Comparison of ENCODE assay signal across 8 cellular contexts in genomic region chr14:60349663-60350365, GRCh38.
DNase-seq lines count a peak whose midpoint lies in the region; ATAC-seq and TF ChIP-seq lines count a peak whose summit lies in the region.

No MANE protein-coding gene starts in this region.

- no peak overlapping the region for H3K27ac ChIP-seq in cardiac muscle cell

- H3K4me1 ChIP-seq in cardiac muscle cell (ENCODE audit: low read depth): peaks cover 13% of the 10 kb centered on the region

- no peak overlapping the region for H3K27ac Mint-ChIP-seq in WTC11

- CTCF ChIA-PET in WTC11 (lab: Charles Lee): interaction anchor here (0.6 to 3.4 kb wide), 40 partner anchors 9 to 298 kb away, joined by 3 to 47 read pairs (median 4); partner anchors contain the start of genes C14orf39, PPM1A and SIX6

- H3K36me3 ChIP-seq in cardiac muscle cell: no peaks in the 10 kb centered on the region

- H3K4me3 ChIP-seq in HFF-Myc (replicated peaks; ENCODE audit: low read depth, low read length) (no peak overlapping the region), cardiac muscle cell (peak overlapping the region; percentile 10)

- peaks cover 58% of the 10 kb centered on the region for H3K4me1 Mint-ChIP-seq in WTC11

- no peaks in the 10 kb centered on the region for H3K36me3 Mint-ChIP-seq in WTC11

- TF ChIP-seq CTCF in HFF-Myc (IDR thresholded peaks at IDR 0.05; ENCODE audit: low read depth, low read length, missing control alignments): peak; percentile 56
- TF ChIP-seq CTCF in WTC11 (IDR thresholded peaks at IDR 0.05): peak; percentile 75
- peak; percentile 64 for TF ChIP-seq CTCF in cardiac muscle cell (IDR thresholded peaks at IDR 0.05; ENCODE audit: low read depth, low read length)

- ATAC-seq in WTC11: peak; percentile 79
- ATAC-seq in HG03097 (IDR thresholded peaks at IDR 0.05; ENCODE audit: low FRiP score, unreplicated experiment): no peak

- H3K9me3 ChIP-seq in cardiac muscle cell (ENCODE audit: low read depth): no peaks in the 10 kb centered on the region

- peak; percentile 31 for DNase-seq in stimulated activated CD4-positive, alpha-beta T cell treated with anti-CD3 and anti-CD28 coated beads, Interleukin-4, amount 100 ng/mL, for 24 hours
- DNase-seq in stimulated activated CD4-positive, alpha-beta T cell treated with anti-CD3 and anti-CD28 coated beads, Interleukin-4, amount 100 ng/mL, for 1 hour: no peak
- DNase-seq in HFF-Myc (ENCODE audit: extremely low read depth, low read depth): no peak
- peak; percentile 71 for DNase-seq in NCI-H2029 treated with DMSO at 0.1 percent for 48 hours (lab: John Stamatoyannopoulos, UW)
- peak; percentile 22 for DNase-seq in WTC11 (ENCODE audit: low spot score)
- DNase-seq in cardiac muscle cell (ENCODE audit: low read depth in 1 of 2, low spot score in 1 of 2): peak; percentile 67 to 70
- DNase-seq in putamen (ENCODE audit: low spot score): peak; percentile 19

- H3K27me3 ChIP-seq in cardiac muscle cell: no peaks in the 10 kb centered on the region

- POLR2A ChIA-PET in WTC11 (lab: Charles Lee): interaction anchor here (0.9 to 1.5 kb wide), 2 partner anchors 22 to 102 kb away, joined by 3 to 4 read pairs; no protein-coding TSS in a partner anchor

- peak overlapping the region; percentile 44 for H3K4me3 Mint-ChIP-seq in WTC11

- H3K9me3 Mint-ChIP-seq in WTC11: no peaks in the 10 kb centered on the region

- H3K27me3 Mint-ChIP-seq in WTC11 (ENCODE audit: low read depth): no peaks in the 10 kb centered on the region; the same call in 1 of the 2 replicates

TF ChIP-seq in WTC11, 78 proteins besides CTCF, POLR2A, EP300 and RAD21:
- no peak for TF ChIP-seq MXD4 (CRISPR knock-in tag; IDR thresholded peaks at IDR 0.05; ENCODE audit: borderline replicate concordance)
- TF ChIP-seq, protein P1, sequence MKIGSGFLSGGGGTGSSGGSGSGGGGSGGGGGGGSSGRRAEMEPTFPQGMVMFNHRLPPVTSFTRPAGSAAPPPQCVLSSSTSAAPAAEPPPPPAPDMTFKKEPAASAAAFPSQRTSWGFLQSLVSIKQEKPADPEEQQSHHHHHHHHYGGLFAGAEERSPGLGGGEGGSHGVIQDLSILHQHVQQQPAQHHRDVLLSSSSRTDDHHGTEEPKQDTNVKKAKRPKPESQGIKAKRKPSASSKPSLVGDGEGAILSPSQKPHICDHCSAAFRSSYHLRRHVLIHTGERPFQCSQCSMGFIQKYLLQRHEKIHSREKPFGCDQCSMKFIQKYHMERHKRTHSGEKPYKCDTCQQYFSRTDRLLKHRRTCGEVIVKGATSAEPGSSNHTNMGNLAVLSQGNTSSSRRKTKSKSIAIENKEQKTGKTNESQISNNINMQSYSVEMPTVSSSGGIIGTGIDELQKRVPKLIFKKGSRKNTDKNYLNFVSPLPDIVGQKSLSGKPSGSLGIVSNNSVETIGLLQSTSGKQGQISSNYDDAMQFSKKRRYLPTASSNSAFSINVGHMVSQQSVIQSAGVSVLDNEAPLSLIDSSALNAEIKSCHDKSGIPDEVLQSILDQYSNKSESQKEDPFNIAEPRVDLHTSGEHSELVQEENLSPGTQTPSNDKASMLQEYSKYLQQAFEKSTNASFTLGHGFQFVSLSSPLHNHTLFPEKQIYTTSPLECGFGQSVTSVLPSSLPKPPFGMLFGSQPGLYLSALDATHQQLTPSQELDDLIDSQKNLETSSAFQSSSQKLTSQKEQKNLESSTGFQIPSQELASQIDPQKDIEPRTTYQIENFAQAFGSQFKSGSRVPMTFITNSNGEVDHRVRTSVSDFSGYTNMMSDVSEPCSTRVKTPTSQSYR (CRISPR knock-in tag; IDR thresholded peaks at IDR 0.05): no peak
- no peak for TF ChIP-seq PREB (CRISPR knock-in tag; IDR thresholded peaks at IDR 0.05; ENCODE audit: borderline replicate concordance)
- no peak for TF ChIP-seq PRRX2 (CRISPR knock-in tag; IDR thresholded peaks at IDR 0.05)
- TF ChIP-seq, protein P2, sequence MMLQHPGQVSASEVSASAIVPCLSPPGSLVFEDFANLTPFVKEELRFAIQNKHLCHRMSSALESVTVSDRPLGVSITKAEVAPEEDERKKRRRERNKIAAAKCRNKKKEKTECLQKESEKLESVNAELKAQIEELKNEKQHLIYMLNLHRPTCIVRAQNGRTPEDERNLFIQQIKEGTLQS (CRISPR knock-in tag; conservative IDR thresholded peaks at IDR 0.05): no peak
- no peak for TF ChIP-seq NFYB (CRISPR knock-in tag; conservative IDR thresholded peaks at IDR 0.05; ENCODE audit: low read depth)
- no peak for TF ChIP-seq CDX4 (CRISPR knock-in tag; IDR thresholded peaks at IDR 0.05; ENCODE audit: borderline replicate concordance)
- TF ChIP-seq, protein P3, sequence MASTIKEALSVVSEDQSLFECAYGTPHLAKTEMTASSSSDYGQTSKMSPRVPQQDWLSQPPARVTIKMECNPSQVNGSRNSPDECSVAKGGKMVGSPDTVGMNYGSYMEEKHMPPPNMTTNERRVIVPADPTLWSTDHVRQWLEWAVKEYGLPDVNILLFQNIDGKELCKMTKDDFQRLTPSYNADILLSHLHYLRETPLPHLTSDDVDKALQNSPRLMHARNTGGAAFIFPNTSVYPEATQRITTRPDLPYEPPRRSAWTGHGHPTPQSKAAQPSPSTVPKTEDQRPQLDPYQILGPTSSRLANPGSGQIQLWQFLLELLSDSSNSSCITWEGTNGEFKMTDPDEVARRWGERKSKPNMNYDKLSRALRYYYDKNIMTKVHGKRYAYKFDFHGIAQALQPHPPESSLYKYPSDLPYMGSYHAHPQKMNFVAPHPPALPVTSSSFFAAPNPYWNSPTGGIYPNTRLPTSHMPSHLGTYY (CRISPR knock-in tag; IDR thresholded peaks at IDR 0.05): no peak
- TF ChIP-seq, protein P4, sequence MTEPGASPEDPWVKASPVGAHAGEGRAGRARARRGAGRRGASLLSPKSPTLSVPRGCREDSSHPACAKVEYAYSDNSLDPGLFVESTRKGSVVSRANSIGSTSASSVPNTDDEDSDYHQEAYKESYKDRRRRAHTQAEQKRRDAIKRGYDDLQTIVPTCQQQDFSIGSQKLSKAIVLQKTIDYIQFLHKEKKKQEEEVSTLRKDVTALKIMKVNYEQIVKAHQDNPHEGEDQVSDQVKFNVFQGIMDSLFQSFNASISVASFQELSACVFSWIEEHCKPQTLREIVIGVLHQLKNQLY (CRISPR knock-in tag; IDR thresholded peaks at IDR 0.05): no peak
- TF ChIP-seq OVOL2 (CRISPR knock-in tag; IDR thresholded peaks at IDR 0.05; ENCODE audit: borderline replicate concordance): no peak
- no peak for TF ChIP-seq JAZF1 (CRISPR knock-in tag; IDR thresholded peaks at IDR 0.05)
- TF ChIP-seq, protein P5, sequence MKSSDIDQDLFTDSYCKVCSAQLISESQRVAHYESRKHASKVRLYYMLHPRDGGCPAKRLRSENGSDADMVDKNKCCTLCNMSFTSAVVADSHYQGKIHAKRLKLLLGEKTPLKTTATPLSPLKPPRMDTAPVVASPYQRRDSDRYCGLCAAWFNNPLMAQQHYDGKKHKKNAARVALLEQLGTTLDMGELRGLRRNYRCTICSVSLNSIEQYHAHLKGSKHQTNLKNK (CRISPR knock-in tag; IDR thresholded peaks at IDR 0.05): no peak

Comparison
In these comparisons a context has a peak if more than half of its experiments do, and no peak if none do; other contexts are left out.
1. DNase-seq: peak in stimulated activated CD4-positive, alpha-beta T cell treated with anti-CD3 and anti-CD28 coated beads, Interleukin-4, amount 100 ng/mL, for 24 hours (single experiment), NCI-H2029 treated with DMSO at 0.1 percent for 48 hours (single experiment), WTC11 (single experiment), cardiac muscle cell (2 of 2) and putamen (single experiment); none in stimulated activated CD4-positive, alpha-beta T cell treated with anti-CD3 and anti-CD28 coated beads, Interleukin-4, amount 100 ng/mL, for 1 hour (single experiment) and HFF-Myc (single experiment).
2. Peak in every context shown above with its lines, with median percentiles within 50 percentile points of each other: CTCF ChIP-seq.